Comparison of ENCODE assay signal across 1 cellular context in genomic region chr19:55340784-55341147, GRCh38.
TF ChIP-seq lines count a peak whose summit lies in the region.

No MANE protein-coding gene starts in this region.

TF ChIP-seq in HCT116, 20 proteins besides CTCF, POLR2A, EP300 and RAD21 (continued from another document):
- TF ChIP-seq REST (IDR thresholded peaks at IDR 0.05; ENCODE audit: low read depth): no peak
TF ChIP-seq in HCT116: peak in this region for 0.
